Comparison of ENCODE assay signal across 18 cellular contexts in the genomic region with DNA sequence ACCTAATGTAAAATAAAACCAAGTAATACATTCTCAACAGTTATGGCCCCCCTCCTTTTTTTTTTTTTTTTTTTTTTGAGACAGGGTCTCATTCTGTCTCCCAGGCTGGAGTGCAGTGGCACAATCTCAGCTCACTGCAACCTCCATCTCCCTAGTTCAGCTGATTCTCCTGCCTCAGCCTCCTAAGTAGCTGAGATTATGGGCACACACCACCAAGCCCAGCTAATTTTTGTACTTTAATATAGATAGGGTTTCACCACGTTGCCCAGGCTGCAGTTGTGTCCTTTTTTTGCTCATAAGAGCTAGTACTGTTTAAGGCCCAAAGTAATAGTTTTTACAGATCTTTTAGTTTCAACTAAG. TPM values are rescaled to one million over a fixed set of nuclear protein-coding genes. Genes with fewer than 3 reads are reported as not detected.
DNase-seq lines count a peak whose midpoint lies in the region; ATAC-seq and TF ChIP-seq lines count a peak whose summit lies in the region.
"Had no signal": no experiment of that assay in that cellular context is flagged by ENCODE, and none has a peak within 500 bp of the region (broad histone marks: within the 10 kb centered on the region; RNA-seq: fewer than 3 reads in every experiment).

No MANE protein-coding gene starts in this region.

- DNase-seq in MCF 10A (ENCODE audit: unreplicated experiment): no peak
- no peak for DNase-seq in breast epithelium (ENCODE audit: low spot score in 2 of 2)
- no peak for DNase-seq in PC-9
- DNase-seq in fibroblast of lung (ENCODE audit: low read depth in 2 of 2): no peak
- no peak for DNase-seq in stimulated activated naive CD8-positive, alpha-beta T cell treated with anti-CD3 and anti-CD28 coated beads, Interleukin-15, amount 100 ng/mL, for 72 hours
- DNase-seq in stimulated activated naive B cell treated with anti-CD40 and anti-IgM and Interleukin-4, amounts not matched to agents 10 μg/mL and 1 μg/mL and 100 μg/mL, for 72 hours: no peak
- DNase-seq in NCI-H526 (lab: John Stamatoyannopoulos, UW): no peak
- no peak for DNase-seq in hypothalamus (lab: John Stamatoyannopoulos, UW)
- DNase-seq: activated CD8-positive, alpha-beta memory T cell treated with anti-CD3 and anti-CD28 coated beads, Interleukin-2, amount 50 U/mL, for 4 hours; dermis blood vessel endothelial cell; gastrocnemius medialis; NCI-H1417; NCI-H526 treated with DMSO at 0.1 percent for 48 hours; T1000 had no signal

- intact Hi-C loops in MCF 10A (cut with micrococcal nuclease): no loop called here
- intact Hi-C loops in breast epithelium (cut with DNase I; ENCODE audit: low total_unique reads): no loop called here
- intact Hi-C loops in PC-9 (cut with micrococcal nuclease; ENCODE audit: unreplicated experiment): no loop called here

- no peaks in the 10 kb centered on the region for H3K9me3 Mint-ChIP-seq in MCF 10A (ENCODE audit: unreplicated experiment)
- H3K9me3 Mint-ChIP-seq in stimulated activated naive CD8-positive, alpha-beta T cell treated with anti-CD3 and anti-CD28 coated beads, Interleukin-15, amount 100 ng/mL, for 72 hours: no peaks in the 10 kb centered on the region
- no peaks in the 10 kb centered on the region for H3K9me3 Mint-ChIP-seq in stimulated activated naive B cell treated with anti-CD40 and anti-IgM and Interleukin-4, amounts not matched to agents 10 μg/mL and 1 μg/mL and 100 μg/mL, for 72 hours

- no peak for ATAC-seq in stimulated activated naive CD8-positive, alpha-beta T cell treated with anti-CD3 and anti-CD28 coated beads, Interleukin-15, amount 100 ng/mL, for 72 hours
- ATAC-seq in stimulated activated naive B cell treated with anti-CD40 and anti-IgM and Interleukin-4, amounts not matched to agents 10 μg/mL and 1 μg/mL and 100 μg/mL, for 72 hours (replicated peaks): no peak
- ATAC-seq: gastrocnemius medialis, left lobe of liver had no signal

- H3K27ac ChIP-seq in breast epithelium (no peak overlapping the region), PC-9 (peak overlapping the region; percentile 75), fibroblast of lung (ENCODE audit: insufficient read depth, low read length) (peak overlapping the region; percentile 54)
- H3K27ac ChIP-seq: neutrophil, right atrium auricular region had no signal

- TF ChIP-seq CTCF in MCF 10A (IDR thresholded peaks at IDR 0.05; ENCODE audit: unreplicated experiment) (no peak), breast epithelium (IDR thresholded peaks at IDR 0.05) (no peak), PC-9 (conservative IDR thresholded peaks at IDR 0.05) (no peak), fibroblast of lung (conservative IDR thresholded peaks at IDR 0.05 in 1 of 2, IDR thresholded peaks at IDR 0.05 in 1 of 2; ENCODE audit: low read depth in 1 of 2, low read length in 2 of 2) (no peak)

- H3K4me3 ChIP-seq in breast epithelium: no peak overlapping the region
- H3K4me3 ChIP-seq in PC-9: no peak overlapping the region
- no peak overlapping the region for H3K4me3 ChIP-seq in fibroblast of lung (replicated peaks in 1 of 4; ENCODE audit: control extremely low read depth in 1 of 4, insufficient read depth in 1 of 4, low read depth in 3 of 4, low read length in 4 of 4)
- H3K4me3 ChIP-seq: gastrocnemius medialis, HAP-1, right atrium auricular region had no signal

- no peaks in the 10 kb centered on the region for H4K20me1 ChIP-seq in PC-9 (ENCODE audit: insufficient read depth)
- H4K20me1 ChIP-seq in fibroblast of lung (ENCODE audit: control insufficient read depth, extremely low read depth, insufficient read depth, low read length): no peaks in the 10 kb centered on the region

- no peak overlapping the region for H3K9ac ChIP-seq in fibroblast of lung (ENCODE audit: insufficient read depth, low read length)

- H3F3A ChIP-seq in PC-9 (ENCODE audit: insufficient read depth, low read depth): no peaks in the 10 kb centered on the region

- H3K79me2 ChIP-seq in PC-9 (ENCODE audit: low read depth) (no peaks in the 10 kb centered on the region), fibroblast of lung (ENCODE audit: control insufficient read depth, insufficient read depth, low read length) (no peaks in the 10 kb centered on the region)

- no peak overlapping the region for H3K4me3 Mint-ChIP-seq in MCF 10A (ENCODE audit: unreplicated experiment)
- no peak overlapping the region for H3K4me3 Mint-ChIP-seq in stimulated activated naive CD8-positive, alpha-beta T cell treated with anti-CD3 and anti-CD28 coated beads, Interleukin-15, amount 100 ng/mL, for 72 hours
- H3K4me3 Mint-ChIP-seq in stimulated activated naive B cell treated with anti-CD40 and anti-IgM and Interleukin-4, amounts not matched to agents 10 μg/mL and 1 μg/mL and 100 μg/mL, for 72 hours: no peak overlapping the region

- H3K27me3 ChIP-seq in breast epithelium (no peaks in the 10 kb centered on the region), PC-9 (ENCODE audit: insufficient read depth, low read depth) (no peaks in the 10 kb centered on the region), fibroblast of lung (ENCODE audit: control insufficient read depth, insufficient read depth, low read length) (no peaks in the 10 kb centered on the region)
- H3K27me3 ChIP-seq: gastrocnemius medialis, neutrophil, right atrium auricular region had no signal

- H3K9me3 ChIP-seq in breast epithelium (no peaks in the 10 kb centered on the region), PC-9 (ENCODE audit: insufficient read depth, low read depth) (no peaks in the 10 kb centered on the region), fibroblast of lung (ENCODE audit: control insufficient read depth, insufficient read depth, low read depth, low read length) (no peaks in the 10 kb centered on the region)
- H3K9me3 ChIP-seq: gastrocnemius medialis, HAP-1, neutrophil, right atrium auricular region had no signal

- no peaks in the 10 kb centered on the region for H3K9me2 ChIP-seq in PC-9 (ENCODE audit: insufficient read depth)

- BruUV-seq in MCF 10A (replicated peaks; lab: Mats Ljungman, UMichigan) (no TSS peak), PC-9 (replicated peaks; lab: Mats Ljungman, UMichigan) (no TSS peak)

- H3K4me2 ChIP-seq in PC-9 (no peak overlapping the region), fibroblast of lung (ENCODE audit: extremely low read depth, insufficient read depth, low read length) (no peak overlapping the region)

- POLR2A ChIA-PET in MCF 10A (lab: Yijun Ruan, JAX) (interaction anchor here (1.2 to 2.0 kb wide), 3 partner anchors 8 to 20 kb away, joined by 3 to 6 read pairs (median 4); no protein-coding TSS in a partner anchor), PC-9 (lab: Charles Lee; ENCODE audit: unreplicated experiment) (interaction anchor here (0.5 to 1.0 kb wide), 3 partner anchors 22 to 233 kb away, joined by 3 to 6 read pairs (median 6); no protein-coding TSS in a partner anchor)

- H3K36me3 Mint-ChIP-seq in MCF 10A (ENCODE audit: insufficient read depth, unreplicated experiment): peaks cover 74% of the 10 kb centered on the region
- H3K36me3 Mint-ChIP-seq in stimulated activated naive B cell treated with anti-CD40 and anti-IgM and Interleukin-4, amounts not matched to agents 10 μg/mL and 1 μg/mL and 100 μg/mL, for 72 hours: peaks cover 18 to 25% of the 10 kb centered on the region in 2 donors

- no peak overlapping the region for H2AFZ ChIP-seq in PC-9
- no peak overlapping the region for H2AFZ ChIP-seq in fibroblast of lung (ENCODE audit: low read length)

- H3K27me3 Mint-ChIP-seq in MCF 10A (ENCODE audit: insufficient read depth, unreplicated experiment): no peaks in the 10 kb centered on the region
- no peaks in the 10 kb centered on the region for H3K27me3 Mint-ChIP-seq in stimulated activated naive CD8-positive, alpha-beta T cell treated with anti-CD3 and anti-CD28 coated beads, Interleukin-15, amount 100 ng/mL, for 72 hours
- H3K27me3 Mint-ChIP-seq in stimulated activated naive B cell treated with anti-CD40 and anti-IgM and Interleukin-4, amounts not matched to agents 10 μg/mL and 1 μg/mL and 100 μg/mL, for 72 hours: no peaks in the 10 kb centered on the region

- CTCF ChIA-PET in MCF 10A (lab: Yijun Ruan, JAX) (interaction anchor here (0.6 to 1.2 kb wide), 6 partner anchors 12 to 251 kb away, joined by 3 to 7 read pairs (median 4); no protein-coding TSS in a partner anchor), PC-9 (lab: Charles Lee) (interaction anchor here (0.5 to 1.0 kb wide), 3 partner anchors 19 to 103 kb away, joined by 3 to 10 read pairs (median 7); partner anchors contain the start of genes EARS2 and UBFD1)

- no peak for TF ChIP-seq POLR2A in breast epithelium (IDR thresholded peaks at IDR 0.05)

- H3K4me1 ChIP-seq in breast epithelium (no peaks in the 10 kb centered on the region), PC-9 (replicated peaks; ENCODE audit: insufficient read depth) (peaks cover 18% of the 10 kb centered on the region), fibroblast of lung (ENCODE audit: control insufficient read depth, extremely low read depth, insufficient read depth, low read length) (no peaks in the 10 kb centered on the region)
- H3K4me1 ChIP-seq: gastrocnemius medialis, HAP-1, right atrium auricular region had no signal

- no peaks in the 10 kb centered on the region for H3K4me1 Mint-ChIP-seq in MCF 10A (ENCODE audit: insufficient read depth, unreplicated experiment)
- peaks cover 9% of the 10 kb centered on the region for H3K4me1 Mint-ChIP-seq in stimulated activated naive CD8-positive, alpha-beta T cell treated with anti-CD3 and anti-CD28 coated beads, Interleukin-15, amount 100 ng/mL, for 72 hours
- no peaks in the 10 kb centered on the region for H3K4me1 Mint-ChIP-seq in stimulated activated naive B cell treated with anti-CD40 and anti-IgM and Interleukin-4, amounts not matched to agents 10 μg/mL and 1 μg/mL and 100 μg/mL, for 72 hours

- peaks cover under 1% of the 10 kb centered on the region for H3K36me3 ChIP-seq in breast epithelium
- H3K36me3 ChIP-seq in PC-9 (ENCODE audit: low read depth): peaks cover 20% of the 10 kb centered on the region; the same call in 1 of the 2 replicates
- peaks cover 6% of the 10 kb centered on the region for H3K36me3 ChIP-seq in fibroblast of lung (ENCODE audit: control insufficient read depth, insufficient read depth, low read length)
- H3K36me3 ChIP-seq: neutrophil had no signal

- peak overlapping the region; percentile 12 for H3K27ac Mint-ChIP-seq in MCF 10A (ENCODE audit: low read depth, unreplicated experiment)
- H3K27ac Mint-ChIP-seq in stimulated activated naive CD8-positive, alpha-beta T cell treated with anti-CD3 and anti-CD28 coated beads, Interleukin-15, amount 100 ng/mL, for 72 hours: peak overlapping the region; percentile 76 to 95
- no peak overlapping the region for H3K27ac Mint-ChIP-seq in stimulated activated naive B cell treated with anti-CD40 and anti-IgM and Interleukin-4, amounts not matched to agents 10 μg/mL and 1 μg/mL and 100 μg/mL, for 72 hours

RNA-seq across cellular contexts. Expression of gene EARS2, which starts 18.3 kb away (rescaled TPM):
- total RNA-seq in MCF 10A (2022): 24.4 and 32.8 TPM in 2 replicates
- total RNA-seq in breast epithelium: 10 to 100 TPM; 22.4 to 25.9 (median 25.0) TPM
- total RNA-seq in PC-9 (2021): 34.9 and 43.3 TPM in 2 replicates
- 28.2 and 40.3 TPM in 2 replicates for total RNA-seq in fibroblast of lung
- polyA plus RNA-seq in fibroblast of lung: 27.3 and 31.7 TPM in 2 replicates
- polyA plus RNA-seq in fibroblast of lung (2012): 21.7 and 23.4 TPM in 2 replicates
- 47.8 and 89.8 TPM in 2 replicates for polyA minus RNA-seq in fibroblast of lung (ENCODE audit: low replicate concordance)

RNA-seq across cellular contexts. Expression of gene UBFD1, which starts 18.6 kb away (rescaled TPM):
- total RNA-seq in MCF 10A (2022): 49.1 and 50.8 TPM in 2 replicates
- 10 to 100 TPM; 59.0 to 90.6 (median 65.2) TPM for total RNA-seq in breast epithelium
- 95.8 and 98.2 TPM in 2 replicates for total RNA-seq in PC-9 (2021)
- 68.8 and 101 TPM in 2 replicates for total RNA-seq in fibroblast of lung
- 59.6 and 66.6 TPM in 2 replicates for polyA plus RNA-seq in fibroblast of lung
- polyA plus RNA-seq in fibroblast of lung (2012): 38.4 and 43.3 TPM in 2 replicates
- polyA minus RNA-seq in fibroblast of lung (ENCODE audit: low replicate concordance): 53.4 and 64.7 TPM in 2 replicates

RNA-seq across cellular contexts. Expression of gene GGA2, which starts 28.6 kb away (rescaled TPM):
- total RNA-seq in MCF 10A (2022) (22.2 and 40.9 TPM in 2 replicates), breast epithelium (10 to 100 TPM; 42.9 to 72.0 (median 61.9) TPM), PC-9 (2021) (68.5 and 85.1 TPM in 2 replicates), fibroblast of lung (19.5 and 22.9 TPM in 2 replicates)
- polyA plus RNA-seq in fibroblast of lung: 29.6 and 34.7 TPM in 2 replicates
- polyA plus RNA-seq in fibroblast of lung (2012): 21.7 and 22.0 TPM in 2 replicates
- polyA minus RNA-seq in fibroblast of lung (ENCODE audit: low replicate concordance): 18.3 and 44.2 TPM in 2 replicates

RNA-seq across cellular contexts. Expression of gene NDUFAB1, which starts 57.2 kb away (rescaled TPM):
- total RNA-seq in MCF 10A (2022) (98.3 and 112 TPM in 2 replicates), breast epithelium (10 to 100 TPM; 59.4 to 75.1 (median 64.6) TPM), PC-9 (2021) (125 and 136 TPM in 2 replicates), fibroblast of lung (76.3 and 98.4 TPM in 2 replicates)
- polyA plus RNA-seq in fibroblast of lung: 105 and 127 TPM in 2 replicates
- polyA plus RNA-seq in fibroblast of lung (2012): 100 and 125 TPM in 2 replicates
- polyA minus RNA-seq in fibroblast of lung (ENCODE audit: low replicate concordance): 10.0 and 11.0 TPM in 2 replicates

Comparison
In these comparisons a context has a peak if more than half of its experiments do, and no peak if none do; other contexts are left out.
1. H3K27ac ChIP-seq: peak in PC-9 (single experiment) and fibroblast of lung (single experiment); none in breast epithelium (0 of 2).